In the genomic region with DNA sequence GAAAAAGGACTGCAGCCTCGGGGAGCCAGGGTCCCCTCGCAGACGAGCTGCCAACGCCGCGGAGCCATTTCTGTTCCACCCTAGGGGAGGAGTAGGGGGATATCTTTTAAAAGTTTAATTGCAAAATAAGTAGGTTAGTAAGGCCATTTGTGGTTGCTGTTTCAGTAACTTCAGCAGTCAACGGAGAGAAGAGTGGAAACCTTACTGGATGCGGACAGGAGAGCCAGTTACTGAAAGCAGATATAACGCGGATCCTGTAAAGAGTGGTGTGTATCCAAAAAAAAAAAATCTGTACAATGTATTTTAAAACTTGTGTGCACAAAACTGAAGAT, we compare ENCODE assay signal across 8 cellular contexts. TPM values are rescaled to one million over a fixed set of nuclear protein-coding genes. Genes with fewer than 3 reads are reported as not detected.
A peak's percentile ranks its signal among the peaks of the same experiment; 100 is the strongest.
DNase-seq lines count a peak whose midpoint lies in the region; ATAC-seq and TF ChIP-seq lines count a peak whose summit lies in the region.

No MANE protein-coding gene starts in this region.

- BruUV-seq in Caco-2 (replicated peaks; lab: Mats Ljungman, UMichigan) = no TSS peak

- H3K4me3 Mint-ChIP-seq in Caco-2 (ENCODE audit: unreplicated experiment) = peak overlapping the region; percentile 81

- peaks cover 30% of the 10 kb centered on the region for H3K4me1 Mint-ChIP-seq in Caco-2 (ENCODE audit: low read depth, unreplicated experiment)

- H3K4me3 ChIP-seq in Caco-2 (ENCODE audit: low read depth, low read length) (peak overlapping the region; percentile 61), NB4 (ENCODE audit: low read depth, low read length) (peak overlapping the region; percentile 85), neuronal stem cell (ENCODE audit: low read length in 2 of 2) (peak overlapping the region; percentile 89 to 97)
- peak overlapping the region; percentile 90 for H3K4me3 ChIP-seq in effector memory CD4-positive, alpha-beta T cell (ENCODE audit: insufficient read depth, low read depth, low read length, poor library complexity, severe bottlenecking)

- peak overlapping the region; percentile 93 for H3K27ac ChIP-seq in effector memory CD4-positive, alpha-beta T cell (ENCODE audit: insufficient read depth, low read length, poor library complexity, severe bottlenecking)
- H3K27ac ChIP-seq in neuronal stem cell (replicated peaks; ENCODE audit: low read length) = peak overlapping the region; percentile 97

- H3K27me3 ChIP-seq in Caco-2 (replicated peaks; ENCODE audit: control insufficient read depth, insufficient read depth, low read length) = no peaks in the 10 kb centered on the region
- H3K27me3 ChIP-seq in effector memory CD4-positive, alpha-beta T cell (replicated peaks; ENCODE audit: control insufficient read depth, insufficient read depth, low read length, poor library complexity, severe bottlenecking) = no peaks in the 10 kb centered on the region
- no peaks in the 10 kb centered on the region for H3K27me3 ChIP-seq in neuronal stem cell (ENCODE audit: control insufficient read depth in 3 of 3, insufficient read depth in 3 of 3, low read depth in 1 of 3, low read length in 3 of 3)

- H4K91ac ChIP-seq in neuronal stem cell (ENCODE audit: low read depth, low read length, poor library complexity) = no peak overlapping the region

- ATAC-seq in HG03039 (IDR thresholded peaks at IDR 0.05; ENCODE audit: unreplicated experiment) (no peak), HG02759 (IDR thresholded peaks at IDR 0.05; ENCODE audit: unreplicated experiment) (no peak)

- H3K18ac ChIP-seq in neuronal stem cell (ENCODE audit: low read length) = peak overlapping the region; percentile 95

- H3K4ac ChIP-seq in neuronal stem cell (ENCODE audit: low read length) = no peak overlapping the region

- peak overlapping the region; percentile 96 for H2BK5ac ChIP-seq in neuronal stem cell (ENCODE audit: low read length)

- peak overlapping the region; percentile 96 for H3K27ac Mint-ChIP-seq in Caco-2 (ENCODE audit: unreplicated experiment)

- DNase-seq in Caco-2 (no peak), NB4 (ENCODE audit: low read depth) (no peak), neuronal stem cell (ENCODE audit: low spot score) (no peak), kidney tubule cell (ENCODE audit: low spot score) (no peak), pons (ENCODE audit: low spot score) (no peak)
- DNase-seq in effector memory CD4-positive, alpha-beta T cell = no peak

- CTCF ChIA-PET in Caco-2 (lab: Charles Lee) = interaction anchor here (0.9 to 1.7 kb wide), 6 partner anchors 10 to 764 kb away, joined by 3 to 7 read pairs (median 4); no protein-coding TSS in a partner anchor

- H3K36me3 ChIP-seq in Caco-2 (ENCODE audit: control insufficient read depth, insufficient read depth, low read length) = peaks cover 2% of the 10 kb centered on the region; the same call in 1 of the 2 replicates
- peaks cover 36% of the 10 kb centered on the region for H3K36me3 ChIP-seq in effector memory CD4-positive, alpha-beta T cell (ENCODE audit: control insufficient read depth, insufficient read depth, low read length)
- H3K36me3 ChIP-seq in neuronal stem cell (replicated peaks in 1 of 2; ENCODE audit: control insufficient read depth in 2 of 2, insufficient read depth in 2 of 2, low read length in 2 of 2) = peaks cover 2 to 26% of the 10 kb centered on the region in 2 donors

- no peak overlapping the region for H4K8ac ChIP-seq in neuronal stem cell (ENCODE audit: low read depth, low read length)

- H2AK5ac ChIP-seq in neuronal stem cell (ENCODE audit: low read depth, low read length) = no peak overlapping the region

- H2AFZ ChIP-seq in neuronal stem cell (ENCODE audit: low read length) = peak overlapping the region; percentile 90

- no peak overlapping the region for H3K23ac ChIP-seq in neuronal stem cell (ENCODE audit: low read depth, low read length, poor library complexity)

- no peak overlapping the region for H3K14ac ChIP-seq in neuronal stem cell (ENCODE audit: low read length)

- no peaks in the 10 kb centered on the region for H3K9me3 Mint-ChIP-seq in Caco-2 (ENCODE audit: unreplicated experiment)

- TF ChIP-seq CTCF in Caco-2 (IDR thresholded peaks at IDR 0.05; ENCODE audit: insufficient read depth in 1 of 2, low read depth in 1 of 2, low read length in 1 of 2, severe bottlenecking in 1 of 2, unreplicated experiment in 1 of 2) (no peak), NB4 (IDR thresholded peaks at IDR 0.05; ENCODE audit: low read depth, low read length) (no peak)

- WGBS in neuronal stem cell (ENCODE audit: extremely low coverage in 2 of 2, insufficient read length in 2 of 2, insufficient replicate concordance in 1 of 2), 2 donors = no CpG with 5 or more reads among the region's 10 CpGs

- peaks cover 43% of the 10 kb centered on the region for H3K36me3 Mint-ChIP-seq in Caco-2 (ENCODE audit: insufficient read depth, unreplicated experiment)

- H3K4me1 ChIP-seq in Caco-2 (peaks cover 23% of the 10 kb centered on the region), neuronal stem cell (ENCODE audit: control insufficient read depth in 2 of 2, insufficient read depth in 1 of 2, low read depth in 1 of 2, low read length in 2 of 2) (peaks cover 0 to 12% of the 10 kb centered on the region in 2 donors)
- no peaks in the 10 kb centered on the region for H3K4me1 ChIP-seq in effector memory CD4-positive, alpha-beta T cell (ENCODE audit: control insufficient read depth, insufficient read depth, low read length, poor library complexity, severe bottlenecking)

- no peaks in the 10 kb centered on the region for H3K9me3 ChIP-seq in Caco-2
- no peaks in the 10 kb centered on the region for H3K9me3 ChIP-seq in effector memory CD4-positive, alpha-beta T cell (ENCODE audit: control insufficient read depth, low read length)
- H3K9me3 ChIP-seq in neuronal stem cell (replicated peaks in 1 of 2; ENCODE audit: control insufficient read depth in 2 of 2, insufficient read depth in 1 of 2, low read depth in 1 of 2, low read length in 2 of 2) = no peaks in the 10 kb centered on the region

- POLR2A ChIA-PET in Caco-2 (lab: Charles Lee) = interaction anchor here (0.6 to 2.2 kb wide), 12 partner anchors 10 to 367 kb away, joined by 3 to 34 read pairs (median 5); no protein-coding TSS in a partner anchor

- peak overlapping the region; percentile 61 for H3K4me2 ChIP-seq in neuronal stem cell (ENCODE audit: insufficient read depth, low read length, poor library complexity, severe bottlenecking)

- H3K27me3 Mint-ChIP-seq in Caco-2 (ENCODE audit: insufficient read depth, unreplicated experiment) = no peaks in the 10 kb centered on the region

- no peak overlapping the region for H2BK120ac ChIP-seq in neuronal stem cell (ENCODE audit: low read depth, low read length)

- no peak overlapping the region for H2BK15ac ChIP-seq in neuronal stem cell (ENCODE audit: low read length)

- intact Hi-C loops in Caco-2 (cut with micrococcal nuclease; ENCODE audit: unreplicated experiment) = loop anchor here (1.0 to 5.0 kb wide), 5 partner anchors 15 to 426 kb away; no protein-coding TSS in a partner anchor

- peak overlapping the region; percentile 76 for H2BK12ac ChIP-seq in neuronal stem cell (ENCODE audit: low read length)

- peaks cover 2% of the 10 kb centered on the region for H3K79me1 ChIP-seq in neuronal stem cell (ENCODE audit: low read depth, low read length)

- H3K9ac ChIP-seq in neuronal stem cell (ENCODE audit: low read depth, low read length, poor library complexity) = peak overlapping the region; percentile 95

- no peak for TF ChIP-seq POLR2A in NB4 (IDR thresholded peaks at IDR 0.05; ENCODE audit: extremely low read depth, insufficient read length)

RNA-seq across cellular contexts. Expression of gene BTG1, which starts 0.8 kb away (rescaled TPM):
- 23.1 and 27.1 TPM in 2 replicates for total RNA-seq in Caco-2 (2022)
- 44.8 TPM for polyA plus RNA-seq in neuronal stem cell (2013, experiment 1 of 2)
- polyA plus RNA-seq in neuronal stem cell (2013, experiment 2 of 2) = 46.5 TPM
